1 cellular context compared by ENCODE assay signal in the genomic region with DNA sequence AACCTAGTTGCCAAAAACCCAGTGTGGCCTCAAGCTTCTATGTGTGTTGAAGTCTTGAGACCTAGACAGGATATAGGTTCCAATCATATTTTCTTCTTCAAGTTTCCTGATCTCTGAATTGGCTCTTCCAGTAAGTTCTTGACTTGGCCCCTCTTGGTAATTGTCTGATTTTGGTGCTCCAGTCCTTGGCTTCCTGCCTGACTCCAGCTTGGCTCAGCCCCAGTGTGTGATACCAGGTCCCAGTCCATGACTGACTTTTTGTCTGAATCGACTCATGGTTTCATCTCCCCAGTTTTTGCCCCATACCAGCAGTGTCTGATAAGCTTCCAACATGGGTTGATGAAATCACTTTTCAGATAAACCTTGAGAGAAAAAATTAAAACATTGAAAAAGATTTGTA.
TF ChIP-seq lines count a peak whose summit lies in the region.

No MANE protein-coding gene starts in this region.

TF ChIP-seq in IMR-90, 13 proteins besides CTCF, POLR2A, EP300 and RAD21:
- TF ChIP-seq FOS (IDR thresholded peaks at IDR 0.05; ENCODE audit: low read depth, low read length) (no peak), MAFK (IDR thresholded peaks at IDR 0.05; ENCODE audit: low read depth, low read length) (no peak), MXI1 (IDR thresholded peaks at IDR 0.05; ENCODE audit: borderline replicate concordance, low read depth, low read length) (no peak), RCOR1 (IDR thresholded peaks at IDR 0.05; ENCODE audit: insufficient replicate concordance, low read length) (no peak), BHLHE40 (IDR thresholded peaks at IDR 0.05; ENCODE audit: low read depth, low read length) (no peak), NFE2L2 (IDR thresholded peaks at IDR 0.05; ENCODE audit: low read depth, low read length) (no peak), CHD1 (IDR thresholded peaks at IDR 0.05; ENCODE audit: low read depth, low read length) (no peak), MAZ (IDR thresholded peaks at IDR 0.05; ENCODE audit: borderline replicate concordance, low read depth, low read length) (no peak), RFX5 (IDR thresholded peaks at IDR 0.05; ENCODE audit: low read depth, low read length) (no peak), CEBPB (IDR thresholded peaks at IDR 0.05; ENCODE audit: low read depth, low read length) (no peak)
- TF ChIP-seq, protein P1, sequence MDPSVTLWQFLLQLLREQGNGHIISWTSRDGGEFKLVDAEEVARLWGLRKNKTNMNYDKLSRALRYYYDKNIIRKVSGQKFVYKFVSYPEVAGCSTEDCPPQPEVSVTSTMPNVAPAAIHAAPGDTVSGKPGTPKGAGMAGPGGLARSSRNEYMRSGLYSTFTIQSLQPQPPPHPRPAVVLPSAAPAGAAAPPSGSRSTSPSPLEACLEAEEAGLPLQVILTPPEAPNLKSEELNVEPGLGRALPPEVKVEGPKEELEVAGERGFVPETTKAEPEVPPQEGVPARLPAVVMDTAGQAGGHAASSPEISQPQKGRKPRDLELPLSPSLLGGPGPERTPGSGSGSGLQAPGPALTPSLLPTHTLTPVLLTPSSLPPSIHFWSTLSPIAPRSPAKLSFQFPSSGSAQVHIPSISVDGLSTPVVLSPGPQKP (IDR thresholded peaks at IDR 0.05; ENCODE audit: borderline replicate concordance, low read depth, low read length): no peak
- TF ChIP-seq, protein P2, sequence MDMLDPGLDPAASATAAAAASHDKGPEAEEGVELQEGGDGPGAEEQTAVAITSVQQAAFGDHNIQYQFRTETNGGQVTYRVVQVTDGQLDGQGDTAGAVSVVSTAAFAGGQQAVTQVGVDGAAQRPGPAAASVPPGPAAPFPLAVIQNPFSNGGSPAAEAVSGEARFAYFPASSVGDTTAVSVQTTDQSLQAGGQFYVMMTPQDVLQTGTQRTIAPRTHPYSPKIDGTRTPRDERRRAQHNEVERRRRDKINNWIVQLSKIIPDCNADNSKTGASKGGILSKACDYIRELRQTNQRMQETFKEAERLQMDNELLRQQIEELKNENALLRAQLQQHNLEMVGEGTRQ (IDR thresholded peaks at IDR 0.05; ENCODE audit: low read depth, low read length): no peak
